ENCODE assay signal across 13 cellular contexts in the genomic region with DNA sequence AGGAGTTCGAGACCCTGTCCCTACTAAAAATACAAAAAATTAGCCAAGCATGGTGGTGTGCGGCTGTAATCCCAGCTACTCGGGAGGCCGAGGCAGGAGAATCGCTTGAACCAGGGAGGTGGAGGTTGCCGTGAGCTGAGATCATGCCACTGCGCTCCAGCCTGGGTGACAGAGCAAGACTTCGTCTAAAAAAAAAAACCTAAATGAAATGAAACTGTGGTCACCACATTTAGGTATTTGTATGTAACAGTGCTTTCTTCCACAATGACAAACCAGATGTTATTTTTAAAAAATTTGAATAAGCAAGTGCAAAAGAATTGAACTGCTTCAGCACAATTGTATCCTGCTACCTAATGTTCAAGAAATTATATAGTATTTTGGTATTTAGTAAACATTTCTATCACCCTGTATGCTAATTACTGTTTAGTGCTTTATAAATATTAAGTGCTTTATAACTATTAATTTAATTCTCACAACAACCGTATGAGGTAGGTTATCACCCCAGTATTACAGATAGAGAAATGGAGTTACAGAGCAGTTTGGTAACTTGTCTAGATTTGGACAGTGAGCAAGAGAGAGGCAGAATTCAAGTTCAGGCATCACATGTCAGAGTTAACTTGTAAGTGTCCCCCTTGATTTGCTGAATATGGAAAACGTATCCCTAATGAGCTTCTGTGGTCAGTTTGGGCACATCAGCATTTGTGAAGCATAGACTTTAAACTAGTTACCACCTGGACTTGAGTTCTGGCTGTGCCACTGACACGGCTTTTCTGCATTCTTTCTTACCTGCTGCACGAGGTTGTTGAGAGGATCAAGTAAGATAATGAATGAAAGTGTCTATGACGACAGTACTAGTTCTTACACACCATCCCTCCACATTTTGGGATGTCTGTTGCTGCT. TPM values are rescaled to one million over a fixed set of nuclear protein-coding genes. Genes with fewer than 3 reads are reported as not detected.
DNase-seq lines count a peak whose midpoint lies in the region; ATAC-seq and TF ChIP-seq lines count a peak whose summit lies in the region.
"Had no signal": no experiment of that assay in that cellular context is flagged by ENCODE, and none has a peak within 500 bp of the region (broad histone marks: within the 10 kb centered on the region; RNA-seq: fewer than 3 reads in every experiment).

No MANE protein-coding gene starts in this region.

- no peaks in the 10 kb centered on the region for H3K36me3 ChIP-seq in MM.1S (replicated peaks; ENCODE audit: insufficient read depth, low read length)

- H3K9me3 ChIP-seq in MM.1S (replicated peaks; ENCODE audit: insufficient read depth, low read length), result no peaks in the 10 kb centered on the region

- no peaks in the 10 kb centered on the region for H3K27me3 ChIP-seq in MM.1S (replicated peaks; ENCODE audit: insufficient read depth, low read length)

- peaks cover 0 to 23% (median 2%) of the 10 kb centered on the region in 4 donors for H3K4me1 Mint-ChIP-seq in naive thymus-derived CD8-positive, alpha-beta T cell

- H3F3A ChIP-seq in MM.1S (ENCODE audit: insufficient read depth, low read length), result peaks cover 8% of the 10 kb centered on the region; the same call in 1 of the 2 replicates

- peaks cover 6% of the 10 kb centered on the region; the same call in 1 of the 2 replicates for H3K4me1 ChIP-seq in MM.1S (ENCODE audit: low read length)

- H2AFZ ChIP-seq in MM.1S (ENCODE audit: low read length), result 0 out of 2 replicates have a peak overlapping the region, but pooled peaks have one; percentile 3

- H4K20me1 ChIP-seq in MM.1S (ENCODE audit: insufficient read depth, low read length), result no peaks in the 10 kb centered on the region

- TF ChIP-seq CTCF in GM13976 (IDR thresholded peaks at IDR 0.05; ENCODE audit: borderline replicate concordance, control extremely low read depth, extremely low read depth, insufficient read depth, missing control alignments) (no peak), MM.1S (IDR thresholded peaks at IDR 0.05; ENCODE audit: low read length) (no peak)

- no peaks in the 10 kb centered on the region for H3K27me3 Mint-ChIP-seq in naive thymus-derived CD8-positive, alpha-beta T cell

- peak; percentile 79 for ATAC-seq in GM19468 (IDR thresholded peaks at IDR 0.05; ENCODE audit: extremely low read depth, unreplicated experiment)
- ATAC-seq in HG02885 (IDR thresholded peaks at IDR 0.05; ENCODE audit: poor library complexity, unreplicated experiment), result peak; percentile 96
- no peak for ATAC-seq in naive thymus-derived CD8-positive, alpha-beta T cell

- no peaks in the 10 kb centered on the region for H3K9me2 ChIP-seq in MM.1S (replicated peaks; ENCODE audit: insufficient read depth, low read length)

- H3K79me2 ChIP-seq in MM.1S (ENCODE audit: low read length), result peaks cover 9% of the 10 kb centered on the region; the same call in 1 of the 2 replicates

- peaks cover 9 to 22% (median 14%) of the 10 kb centered on the region in 3 donors for H3K36me3 Mint-ChIP-seq in naive thymus-derived CD8-positive, alpha-beta T cell

- POLR2A ChIA-PET in naive thymus-derived CD8-positive, alpha-beta T cell (lab: Charles Lee), result no interaction called here

- H3K9me3 Mint-ChIP-seq in naive thymus-derived CD8-positive, alpha-beta T cell, result peaks cover 0 to 18% (median 9%) of the 10 kb centered on the region in 9 donors

- peak overlapping the region; percentile 42; the same call in 1 of the 2 replicates for H3K27ac ChIP-seq in MM.1S (ENCODE audit: low read length)
- H3K27ac ChIP-seq: skin epidermis had no signal

- in situ Hi-C loops in GM13976 (cut with MboI; ENCODE audit: low sequenced_read_pairs, unreplicated experiment), result no loop called here

- H3K4me3 Mint-ChIP-seq in naive thymus-derived CD8-positive, alpha-beta T cell, result no peak overlapping the region
- H3K4me3 Mint-ChIP-seq: nephron had no signal

- H3K4me2 ChIP-seq in MM.1S (ENCODE audit: low read depth, low read length), result peak overlapping the region; percentile 54

- H3K27ac Mint-ChIP-seq in naive thymus-derived CD8-positive, alpha-beta T cell, result no peak overlapping the region
- H3K27ac Mint-ChIP-seq: nephron had no signal

- H3K9ac ChIP-seq in MM.1S (ENCODE audit: low read length), result no peak overlapping the region

- peak; percentile 38 for DNase-seq in GM13976 (ENCODE audit: low spot score)
- DNase-seq in MM.1S, result peak; percentile 75
- no peak for DNase-seq in NCI-H82 treated with DMSO at 0.1 percent for 48 hours (lab: John Stamatoyannopoulos, UW; ENCODE audit: unreplicated experiment)
- no peak for DNase-seq in EL
- DNase-seq in activated gamma-delta T cell (lab: John Stamatoyannopoulos, UW), result no peak
- no peak for DNase-seq in naive thymus-derived CD8-positive, alpha-beta T cell
- DNase-seq: activated CD4-positive, alpha-beta T cell treated with anti-CD3 and anti-CD28 coated beads for 1 hour; GDM1; SIG-M5 had no signal

- H3K4me3 ChIP-seq in MM.1S (ENCODE audit: low read length), result peak overlapping the region; percentile 7; the same call in 1 of the 2 replicates
- H3K4me3 ChIP-seq: skin epidermis had no signal

RNA-seq across cellular contexts. Expression of gene PHLPP1, which starts 14.4 kb away (rescaled TPM):
- total RNA-seq in naive thymus-derived CD8-positive, alpha-beta T cell, result 1 to 10 TPM; 8.0 to 9.4 TPM
- under 1 TPM; 0.17 to 0.44 (median 0.41) TPM for polyA plus RNA-seq in naive thymus-derived CD8-positive, alpha-beta T cell

Comparison
In these comparisons a context has a peak if more than half of its experiments do, and no peak if none do; other contexts are left out.
1. DNase-seq: peak in GM13976 (single experiment) and MM.1S (single experiment); none in NCI-H82 treated with DMSO at 0.1 percent for 48 hours (single experiment), EL (single experiment), activated gamma-delta T cell (single experiment) and naive thymus-derived CD8-positive, alpha-beta T cell (0 of 10).
2. ATAC-seq: peak in GM19468 (single experiment) and HG02885 (single experiment); none in naive thymus-derived CD8-positive, alpha-beta T cell (0 of 2).